ENCODE assay signal across 9 cellular contexts in genomic region chr11:61334434-61335354, GRCh38. TPM values are rescaled to one million over a fixed set of nuclear protein-coding genes. Genes with fewer than 3 reads are reported as not detected.
DNase-seq lines count a peak whose midpoint lies in the region; ATAC-seq and TF ChIP-seq lines count a peak whose summit lies in the region.
"Had no signal": no experiment of that assay in that cellular context is flagged by ENCODE, and none has a peak within 500 bp of the region (broad histone marks: within the 10 kb centered on the region; RNA-seq: fewer than 3 reads in every experiment).

No MANE protein-coding gene starts in this region.

- ATAC-seq in activated CD8-positive, alpha-beta T cell treated with anti-CD3 and anti-CD28 coated beads, Interleukin-2, amount 10 ng/mL, durations not matched to agents 7 days and 5 days, result no peak
- no peak for ATAC-seq in HG02642 (IDR thresholded peaks at IDR 0.05; ENCODE audit: poor library complexity, unreplicated experiment)

- H3K27me3 Mint-ChIP-seq in activated naive CD4-positive, alpha-beta T cell treated with anti-CD3 and anti-CD28 coated beads, Interleukin-2, amount 50 U/mL, for 24 hours, result no peaks in the 10 kb centered on the region
- no peaks in the 10 kb centered on the region for H3K27me3 Mint-ChIP-seq in activated CD8-positive, alpha-beta T cell treated with anti-CD3 and anti-CD28 coated beads, Interleukin-2, amount 10 ng/mL, durations not matched to agents 7 days and 5 days (ENCODE audit: low read depth)
- H3K27me3 Mint-ChIP-seq in type B pancreatic cell, result no peaks in the 10 kb centered on the region

- no peak for DNase-seq in activated naive CD4-positive, alpha-beta T cell (lab: John Stamatoyannopoulos, UW)
- no peak for DNase-seq in activated CD8-positive, alpha-beta T cell treated with anti-CD3 and anti-CD28 coated beads, Interleukin-2, amount 10 ng/mL, durations not matched to agents 7 days and 5 days
- DNase-seq in hepatic stellate cell (ENCODE audit: low spot score), result peak; percentile 42
- DNase-seq in type B pancreatic cell (ENCODE audit: extremely low spot score, unreplicated experiment), result no peak
- DNase-seq in posterior vena cava (ENCODE audit: low spot score), result no peak
- no peak for DNase-seq in NCI-H526 (lab: John Stamatoyannopoulos, UW)
- DNase-seq: kidney glomerular epithelial cell had no signal

- H3K4me3 Mint-ChIP-seq in activated naive CD4-positive, alpha-beta T cell treated with anti-CD3 and anti-CD28 coated beads, Interleukin-2, amount 50 U/mL, for 24 hours, result peak overlapping the region; percentile 94
- peak overlapping the region; percentile 81 for H3K4me3 Mint-ChIP-seq in activated CD8-positive, alpha-beta T cell treated with anti-CD3 and anti-CD28 coated beads, Interleukin-2, amount 10 ng/mL, durations not matched to agents 7 days and 5 days
- peak overlapping the region; percentile 97 for H3K4me3 Mint-ChIP-seq in type B pancreatic cell

- TF ChIP-seq CTCF in type B pancreatic cell (conservative IDR thresholded peaks at IDR 0.05), result no peak

- intact Hi-C loops in posterior vena cava (cut with DNase I), result no loop called here

- H3K9me3 Mint-ChIP-seq in activated naive CD4-positive, alpha-beta T cell treated with anti-CD3 and anti-CD28 coated beads, Interleukin-2, amount 50 U/mL, for 24 hours, result no peaks in the 10 kb centered on the region
- H3K9me3 Mint-ChIP-seq in activated CD8-positive, alpha-beta T cell treated with anti-CD3 and anti-CD28 coated beads, Interleukin-2, amount 10 ng/mL, durations not matched to agents 7 days and 5 days (ENCODE audit: insufficient read depth), result no peaks in the 10 kb centered on the region
- no peaks in the 10 kb centered on the region for H3K9me3 Mint-ChIP-seq in type B pancreatic cell

- CTCF ChIA-PET in activated CD8-positive, alpha-beta T cell treated with anti-CD3 and anti-CD28 coated beads, Interleukin-2, amount 10 ng/mL, durations not matched to agents 7 days and 5 days (lab: Charles Lee), result interaction anchor here (0.7 to 9.8 kb wide), 13 partner anchors 18 to 419 kb away, joined by 3 to 390 read pairs (median 17); partner anchors contain the start of genes CYB561A3, TMEM138, TMEM216 and VWCE

- H3K36me3 Mint-ChIP-seq in activated naive CD4-positive, alpha-beta T cell treated with anti-CD3 and anti-CD28 coated beads, Interleukin-2, amount 50 U/mL, for 24 hours, result peaks cover 8% of the 10 kb centered on the region
- peaks cover 16% of the 10 kb centered on the region for H3K36me3 Mint-ChIP-seq in activated CD8-positive, alpha-beta T cell treated with anti-CD3 and anti-CD28 coated beads, Interleukin-2, amount 10 ng/mL, durations not matched to agents 7 days and 5 days (ENCODE audit: low read depth)
- peaks cover 11% of the 10 kb centered on the region for H3K36me3 Mint-ChIP-seq in type B pancreatic cell

- H3K4me1 Mint-ChIP-seq in activated naive CD4-positive, alpha-beta T cell treated with anti-CD3 and anti-CD28 coated beads, Interleukin-2, amount 50 U/mL, for 24 hours, result peaks cover 47% of the 10 kb centered on the region
- H3K4me1 Mint-ChIP-seq in activated CD8-positive, alpha-beta T cell treated with anti-CD3 and anti-CD28 coated beads, Interleukin-2, amount 10 ng/mL, durations not matched to agents 7 days and 5 days (ENCODE audit: low read depth), result peaks cover 62% of the 10 kb centered on the region
- H3K4me1 Mint-ChIP-seq in type B pancreatic cell (ENCODE audit: unreplicated experiment), result peaks cover 44% of the 10 kb centered on the region

- POLR2A ChIA-PET in activated CD8-positive, alpha-beta T cell treated with anti-CD3 and anti-CD28 coated beads, Interleukin-2, amount 10 ng/mL, durations not matched to agents 7 days and 5 days (lab: Charles Lee), result interaction anchor here (1.1 to 5.9 kb wide), 7 partner anchors 28 to 95 kb away, joined by 3 to 72 read pairs (median 6); partner anchors contain the start of genes CPSF7, CYB561A3, SDHAF2 and TMEM138

- H3K27ac Mint-ChIP-seq in activated naive CD4-positive, alpha-beta T cell treated with anti-CD3 and anti-CD28 coated beads, Interleukin-2, amount 50 U/mL, for 24 hours, result peak overlapping the region; percentile 98
- peak overlapping the region; percentile 94 for H3K27ac Mint-ChIP-seq in activated CD8-positive, alpha-beta T cell treated with anti-CD3 and anti-CD28 coated beads, Interleukin-2, amount 10 ng/mL, durations not matched to agents 7 days and 5 days
- H3K27ac Mint-ChIP-seq in type B pancreatic cell, result peak overlapping the region; percentile 91

RNA-seq across cellular contexts. Expression of gene TKFC, which starts 1.7 kb away (rescaled TPM):
- 10 to 100 TPM; 24.1 to 26.4 TPM for total RNA-seq in activated CD8-positive, alpha-beta T cell treated with anti-CD3 and anti-CD28 coated beads, Interleukin-2, amount 10 ng/mL, durations not matched to agents 7 days and 5 days
- 66.9 and 72.6 TPM in 2 replicates for total RNA-seq in type B pancreatic cell (ENCODE audit: low replicate concordance)
- 10 to 100 TPM; 15.2 to 24.6 TPM for total RNA-seq in posterior vena cava

RNA-seq across cellular contexts. Expression of gene DDB1, which starts 1.8 kb away (rescaled TPM):
- 100 to 1,000 TPM; 202 to 214 TPM for total RNA-seq in activated CD8-positive, alpha-beta T cell treated with anti-CD3 and anti-CD28 coated beads, Interleukin-2, amount 10 ng/mL, durations not matched to agents 7 days and 5 days
- total RNA-seq in type B pancreatic cell (ENCODE audit: low replicate concordance) (234 and 279 TPM in 2 replicates), posterior vena cava (100 to 1,000 TPM; 142 to 151 TPM)

RNA-seq across cellular contexts. Expression of gene CYB561A3, which starts 27.0 kb away (rescaled TPM):
- 10 to 100 TPM; 53.2 to 55.6 TPM for total RNA-seq in activated CD8-positive, alpha-beta T cell treated with anti-CD3 and anti-CD28 coated beads, Interleukin-2, amount 10 ng/mL, durations not matched to agents 7 days and 5 days
- 34.9 and 35.0 TPM in 2 replicates for total RNA-seq in type B pancreatic cell (ENCODE audit: low replicate concordance)
- total RNA-seq in posterior vena cava, result 10 to 100 TPM; 28.9 to 33.6 TPM

RNA-seq across cellular contexts. Expression of gene TMEM138, which starts 27.5 kb away (rescaled TPM):
- total RNA-seq in activated CD8-positive, alpha-beta T cell treated with anti-CD3 and anti-CD28 coated beads, Interleukin-2, amount 10 ng/mL, durations not matched to agents 7 days and 5 days, result 10 to 100 TPM; 57.4 to 57.5 TPM
- total RNA-seq in type B pancreatic cell (ENCODE audit: low replicate concordance) (35.3 and 54.5 TPM in 2 replicates), posterior vena cava (10 to 100 TPM; 36.0 to 49.2 TPM)

RNA-seq across cellular contexts. Expression of gene VWCE, which starts 39.6 kb away (rescaled TPM):
- 1 to 10 TPM; 2.2 to 3.3 TPM for total RNA-seq in activated CD8-positive, alpha-beta T cell treated with anti-CD3 and anti-CD28 coated beads, Interleukin-2, amount 10 ng/mL, durations not matched to agents 7 days and 5 days
- total RNA-seq in type B pancreatic cell (ENCODE audit: low replicate concordance) (5.4 and 20.0 TPM in 2 replicates), posterior vena cava (1 to 10 TPM; 1.6 to 2.9 TPM)
